8 cellular contexts compared by ENCODE assay signal in the genomic region with DNA sequence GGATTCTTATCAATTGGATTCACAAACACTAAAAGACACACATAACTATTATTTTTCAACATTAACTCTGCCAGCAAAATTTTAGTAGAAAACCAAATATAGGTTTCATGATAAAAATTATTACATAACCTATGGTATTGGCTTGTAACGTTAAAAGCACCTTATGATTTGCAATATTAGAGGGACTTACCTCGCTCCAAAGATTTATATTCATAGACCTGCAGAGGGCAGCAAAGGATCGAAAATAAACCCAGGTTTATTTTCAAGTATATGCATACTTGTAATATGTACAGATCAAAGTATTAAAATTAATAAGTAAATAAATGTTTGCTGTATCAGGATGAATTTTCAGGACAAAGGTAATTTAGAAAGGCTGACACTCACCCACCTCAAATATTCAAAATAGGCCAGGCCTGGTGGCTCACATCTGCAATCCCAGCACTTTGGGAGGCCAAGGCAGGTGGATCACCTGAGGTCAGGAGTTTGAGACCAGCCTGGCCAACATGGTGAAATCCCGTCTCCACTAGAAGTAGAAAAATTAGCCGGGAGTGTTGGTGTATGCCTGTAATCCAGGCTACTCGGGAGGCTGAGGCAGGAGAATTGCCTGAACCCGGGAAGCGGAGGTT. TPM values are rescaled to one million over a fixed set of nuclear protein-coding genes. Genes with fewer than 3 reads are reported as not detected.
DNase-seq lines count a peak whose midpoint lies in the region; ATAC-seq and TF ChIP-seq lines count a peak whose summit lies in the region.

No MANE protein-coding gene starts in this region.

- no peak for TF ChIP-seq CTCF in mucosa of descending colon (IDR thresholded peaks at IDR 0.05)

- intact Hi-C loops in mucosa of descending colon (cut with DNase I, micrococcal nuclease), result no loop called here

- no peaks in the 10 kb centered on the region for H3K4me1 ChIP-seq in mucosa of descending colon (ENCODE audit: low read depth)

- DNase-seq in stimulated activated CD4-positive, alpha-beta T cell treated with anti-CD3 and anti-CD28 coated beads, Interleukin-4, amount 100 ng/mL, for 24 hours, result peak; percentile 7
- DNase-seq in stimulated activated CD4-positive, alpha-beta T cell treated with anti-CD3 and anti-CD28 coated beads, Interleukin-2, amount 100 ng/mL, for 24 hours, result no peak
- DNase-seq in NCI-H146 (lab: John Stamatoyannopoulos, UW) (peak; percentile 61), mucosa of descending colon (peak in 1 of 3 donors; percentile 9)
- peak; percentile 15 for DNase-seq in central memory CD4-positive, alpha-beta T cell
- DNase-seq in activated naive CD4-positive, alpha-beta T cell treated with Interleukin-2 at 50 U/mL for 16 hours, result no peak

- H3K4me3 ChIP-seq in mucosa of descending colon, result no peak overlapping the region

- peaks cover 8% of the 10 kb centered on the region for H3K36me3 ChIP-seq in mucosa of descending colon (ENCODE audit: low read depth)

- no peak for TF ChIP-seq POLR2A in GM18505 (IDR thresholded peaks at IDR 0.05; ENCODE audit: borderline replicate concordance, extremely low read depth, insufficient read depth, insufficient read length)

- ATAC-seq in mucosa of descending colon (peak; percentile 50), GM18505 (IDR thresholded peaks at IDR 0.05; ENCODE audit: unreplicated experiment) (no peak), HG03039 (IDR thresholded peaks at IDR 0.05; ENCODE audit: unreplicated experiment) (no peak)

- no peaks in the 10 kb centered on the region for H3K9me3 ChIP-seq in mucosa of descending colon

RNA-seq across cellular contexts. Expression of gene LRPPRC, which starts 45.3 kb away (rescaled TPM):
- total RNA-seq in mucosa of descending colon, result 100 to 1,000 TPM in 2 of 3 donors, 10 to 100 TPM in 1; 92.7 to 107 (median 101) TPM

Comparison
In these comparisons a context has a peak if more than half of its experiments do, and no peak if none do; other contexts are left out.
1. DNase-seq: peak in stimulated activated CD4-positive, alpha-beta T cell treated with anti-CD3 and anti-CD28 coated beads, Interleukin-4, amount 100 ng/mL, for 24 hours (single experiment), NCI-H146 (single experiment) and central memory CD4-positive, alpha-beta T cell (single experiment); none in stimulated activated CD4-positive, alpha-beta T cell treated with anti-CD3 and anti-CD28 coated beads, Interleukin-2, amount 100 ng/mL, for 24 hours (0 of 2) and activated naive CD4-positive, alpha-beta T cell treated with Interleukin-2 at 50 U/mL for 16 hours (single experiment).